8 cellular contexts compared by ENCODE assay signal in genomic region chr19:20776083-20777076, GRCh38.
DNase-seq lines count a peak whose midpoint lies in the region; ATAC-seq and TF ChIP-seq lines count a peak whose summit lies in the region.

Gene ZNF66 (plus strand): TSS chr19:20776304. CDS start chr19:20776448, 144 bp downstream.

- no peak within 1 kb of the TSS for H2AFZ ChIP-seq in neuron (ENCODE audit: low read depth, low read length)

- H3K36me3 ChIP-seq in neuron (ENCODE audit: insufficient read depth, low read length): peaks cover 17% of the 10 kb centered on the region

- TF ChIP-seq EP300 in Ishikawa (IDR thresholded peaks at IDR 0.05; ENCODE audit: borderline replicate concordance): no peak

- TF ChIP-seq POLR2A in Raji (IDR thresholded peaks at IDR 0.05; ENCODE audit: insufficient read depth, low read depth, low read length): peak; percentile 80

- no peaks in the 10 kb centered on the region for H3K27me3 ChIP-seq in neuron (ENCODE audit: insufficient read depth, low read length)

- DNase-seq in DMS53 (lab: John Stamatoyannopoulos, UW) (peak; percentile 98), activated gamma-delta T cell treated with Interleukin-2 at 50 U/mL for 16 hours (peak; percentile 94), foreskin melanocyte (peak; percentile 92), stromal cell of bone marrow (ENCODE audit: low read depth) (peak; percentile 96)

- H3K4me3 ChIP-seq in neuron (ENCODE audit: low read length): peak within 1 kb of the TSS; percentile 86

- ATAC-seq in GM21529 (IDR thresholded peaks at IDR 0.05; ENCODE audit: unreplicated experiment): peak; percentile 99

- no peaks in the 10 kb centered on the region for H3K4me1 ChIP-seq in neuron (ENCODE audit: insufficient read depth, low read length)

- TF ChIP-seq RAD21 in Ishikawa (IDR thresholded peaks at IDR 0.05; ENCODE audit: low read depth): no peak

- H3K9me3 ChIP-seq in neuron (ENCODE audit: low read length): peaks cover 16% of the 10 kb centered on the region

TF ChIP-seq in Ishikawa, 13 proteins besides CTCF, POLR2A, EP300 and RAD21:
- TF ChIP-seq MAX (IDR thresholded peaks at IDR 0.05): no peak
- TF ChIP-seq TEAD4 (IDR thresholded peaks at IDR 0.05): no peak
- no peak for TF ChIP-seq EGR1 (IDR thresholded peaks at IDR 0.05)
- no peak for TF ChIP-seq FOXM1 (IDR thresholded peaks at IDR 0.05; ENCODE audit: borderline replicate concordance, low read depth)
- TF ChIP-seq TAF1 (IDR thresholded peaks at IDR 0.05; ENCODE audit: low read depth): peak; percentile 60
- TF ChIP-seq TCF12 (IDR thresholded peaks at IDR 0.05; ENCODE audit: low read depth): no peak
- no peak for TF ChIP-seq NFIC (IDR thresholded peaks at IDR 0.05)
- TF ChIP-seq CREB1 (IDR thresholded peaks at IDR 0.05; ENCODE audit: low read depth): no peak
- TF ChIP-seq USF1 (IDR thresholded peaks at IDR 0.05): no peak; the same call in 1 of the 2 replicates
- peak; percentile 76 for TF ChIP-seq YY1 (IDR thresholded peaks at IDR 0.05; ENCODE audit: low read depth)
- TF ChIP-seq ZBTB7A (IDR thresholded peaks at IDR 0.05; ENCODE audit: low read depth): no peak
- no peak for TF ChIP-seq REST (IDR thresholded peaks at IDR 0.05; ENCODE audit: low read depth)
- TF ChIP-seq CEBPB (IDR thresholded peaks at IDR 0.05): no peak
TF ChIP-seq in Ishikawa: peak in this region for 2.

Comparison
In these comparisons a context has a peak if more than half of its experiments do, and no peak if none do; other contexts are left out.
1. Peak in every context shown above with its lines: DNase-seq, ATAC-seq and H3K4me3 ChIP-seq.